Comparison of ENCODE assay signal across 1 cellular context in the genomic region with DNA sequence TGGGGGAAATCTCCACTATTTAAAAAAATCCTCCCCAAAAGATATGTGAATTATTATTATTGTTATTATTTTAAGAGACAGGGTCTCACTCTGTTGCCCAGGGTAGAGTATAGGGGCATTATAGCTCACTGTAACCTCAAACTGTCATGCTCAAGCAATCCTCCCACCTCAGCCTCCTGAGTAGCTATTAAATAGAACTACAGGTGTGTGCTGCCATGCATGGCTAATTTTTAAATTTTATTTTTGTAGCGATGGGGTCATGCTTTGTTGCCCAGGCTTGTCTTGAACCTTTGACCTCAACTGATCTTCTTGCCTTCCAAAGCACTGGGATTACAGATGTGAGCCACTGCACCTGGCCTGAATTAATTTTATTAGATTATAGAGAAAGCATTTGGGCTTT.
A peak's percentile ranks its signal among the peaks of the same experiment; 100 is the strongest.
TF ChIP-seq lines count a peak whose summit lies in the region.

No MANE protein-coding gene starts in this region.

TF ChIP-seq in GM12878, 131 proteins besides CTCF, POLR2A, EP300 and RAD21 (continued from another document):
- TF ChIP-seq, protein P1, sequence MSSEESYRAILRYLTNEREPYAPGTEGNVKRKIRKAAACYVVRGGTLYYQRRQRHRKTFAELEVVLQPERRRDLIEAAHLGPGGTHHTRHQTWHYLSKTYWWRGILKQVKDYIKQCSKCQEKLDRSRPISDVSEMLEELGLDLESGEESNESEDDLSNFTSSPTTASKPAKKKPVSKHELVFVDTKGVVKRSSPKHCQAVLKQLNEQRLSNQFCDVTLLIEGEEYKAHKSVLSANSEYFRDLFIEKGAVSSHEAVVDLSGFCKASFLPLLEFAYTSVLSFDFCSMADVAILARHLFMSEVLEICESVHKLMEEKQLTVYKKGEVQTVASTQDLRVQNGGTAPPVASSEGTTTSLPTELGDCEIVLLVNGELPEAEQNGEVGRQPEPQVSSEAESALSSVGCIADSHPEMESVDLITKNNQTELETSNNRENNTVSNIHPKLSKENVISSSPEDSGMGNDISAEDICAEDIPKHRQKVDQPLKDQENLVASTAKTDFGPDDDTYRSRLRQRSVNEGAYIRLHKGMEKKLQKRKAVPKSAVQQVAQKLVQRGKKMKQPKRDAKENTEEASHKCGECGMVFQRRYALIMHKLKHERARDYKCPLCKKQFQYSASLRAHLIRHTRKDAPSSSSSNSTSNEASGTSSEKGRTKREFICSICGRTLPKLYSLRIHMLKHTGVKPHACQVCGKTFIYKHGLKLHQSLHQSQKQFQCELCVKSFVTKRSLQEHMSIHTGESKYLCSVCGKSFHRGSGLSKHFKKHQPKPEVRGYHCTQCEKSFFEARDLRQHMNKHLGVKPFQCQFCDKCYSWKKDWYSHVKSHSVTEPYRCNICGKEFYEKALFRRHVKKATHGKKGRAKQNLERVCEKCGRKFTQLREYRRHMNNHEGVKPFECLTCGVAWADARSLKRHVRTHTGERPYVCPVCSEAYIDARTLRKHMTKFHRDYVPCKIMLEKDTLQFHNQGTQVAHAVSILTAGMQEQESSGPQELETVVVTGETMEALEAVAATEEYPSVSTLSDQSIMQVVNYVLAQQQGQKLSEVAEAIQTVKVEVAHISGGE (CRISPR knock-in tag; IDR thresholded peaks at IDR 0.05), result no peak
- peak; percentile 42; the same call in 1 of the 2 replicates for TF ChIP-seq MEF2A (IDR thresholded peaks at IDR 0.05; ENCODE audit: insufficient read depth, low read depth, low read length)
- TF ChIP-seq ATF2 (IDR thresholded peaks at IDR 0.05; ENCODE audit: low read length), result peak; percentile 45; the same call in 1 of the 2 replicates
- TF ChIP-seq, protein P2, sequence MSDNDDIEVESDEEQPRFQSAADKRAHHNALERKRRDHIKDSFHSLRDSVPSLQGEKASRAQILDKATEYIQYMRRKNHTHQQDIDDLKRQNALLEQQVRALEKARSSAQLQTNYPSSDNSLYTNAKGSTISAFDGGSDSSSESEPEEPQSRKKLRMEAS (IDR thresholded peaks at IDR 0.05; ENCODE audit: low read depth, low read length), result no peak
- TF ChIP-seq NR2F1 (conservative IDR thresholded peaks at IDR 0.05), result no peak
- TF ChIP-seq NFIC (IDR thresholded peaks at IDR 0.05; ENCODE audit: low read depth, low read length), result peak; percentile 37; the same call in 1 of the 2 replicates
- peak; percentile 76; the same call in 1 of the 2 replicates for TF ChIP-seq PAX5 (IDR thresholded peaks at IDR 0.05; ENCODE audit: borderline replicate concordance, low read depth, low read length)
